In the genomic region with DNA sequence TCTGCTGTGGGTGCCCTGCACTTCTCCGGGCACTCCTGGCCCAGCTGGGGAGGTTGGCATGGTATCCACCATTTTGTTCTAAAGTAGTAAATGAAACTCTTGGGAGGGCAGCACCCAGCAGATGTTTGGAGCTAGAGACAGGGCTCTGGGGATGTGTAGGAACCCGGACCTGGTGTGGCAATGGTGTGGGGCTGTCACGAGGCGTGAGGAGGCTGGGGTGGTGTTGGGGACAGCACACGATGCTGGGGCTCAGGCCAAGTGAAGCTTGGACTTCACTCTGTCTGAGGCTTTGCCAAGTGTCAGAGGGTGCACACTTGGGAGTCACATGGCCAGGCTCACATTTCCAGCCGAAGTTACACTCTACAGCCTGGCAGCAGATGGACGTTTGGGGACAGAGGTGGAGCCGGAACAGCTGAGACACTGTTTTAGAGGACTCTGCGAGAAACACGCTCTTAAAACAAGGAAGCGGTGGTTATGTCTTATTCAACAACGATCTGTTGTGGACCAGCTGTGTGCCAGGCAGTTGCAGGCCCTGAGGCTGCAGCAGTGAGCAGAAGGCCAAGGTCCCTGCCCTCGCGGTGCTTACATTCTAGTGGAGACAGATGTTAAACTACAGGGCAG, we compare ENCODE assay signal across 11 cellular contexts.
DNase-seq lines count a peak whose midpoint lies in the region; ATAC-seq, FAIRE-seq and TF ChIP-seq lines count a peak whose summit lies in the region.
"Had no signal": no experiment of that assay in that cellular context is flagged by ENCODE, and none has a peak within 500 bp of the region (broad histone marks: within the 10 kb centered on the region; RNA-seq: fewer than 3 reads in every experiment).

No MANE protein-coding gene starts in this region.

- TF ChIP-seq EP300 in K562 (IDR thresholded peaks at IDR 0.05; ENCODE audit: low read length), result no peak
- no peak for TF ChIP-seq EP300 in sigmoid colon (IDR thresholded peaks at IDR 0.05)

- H3K9me3 Mint-ChIP-seq in activated CD4-positive, alpha-beta T cell treated with anti-CD3 and anti-CD28 coated beads for 36 hours (ENCODE audit: low read depth), result no peaks in the 10 kb centered on the region
- H3K9me3 Mint-ChIP-seq: CD8-positive, alpha-beta T cell had no signal

- H4K20me1 ChIP-seq in K562 (replicated peaks; ENCODE audit: control insufficient read depth, insufficient read depth, low read length), result peaks cover 3% of the 10 kb centered on the region; the same call in 1 of the 2 replicates

- WGBS in K562 (ENCODE audit: insufficient coverage, low coverage, missing lambda C conversion rate), result 92% methylated on average over 14 of the region's 14 CpGs
- 18 to 64% methylated on average over 14 of the region's 14 CpGs for WGBS in sigmoid colon, 2 donors

- H3K36me3 Mint-ChIP-seq in activated CD4-positive, alpha-beta T cell treated with anti-CD3 and anti-CD28 coated beads for 36 hours (ENCODE audit: low read depth), result no peaks in the 10 kb centered on the region

- H3K9me3 ChIP-seq in K562 (replicated peaks; ENCODE audit: control insufficient read depth, insufficient read depth, low read depth, low read length) (no peaks in the 10 kb centered on the region), kidney (ENCODE audit: control insufficient read depth in 1 of 2, low read length in 2 of 2) (no peaks in the 10 kb centered on the region), sigmoid colon (no peaks in the 10 kb centered on the region)
- H3K9me3 ChIP-seq: neutrophil had no signal

- no peak overlapping the region for H3K27ac Mint-ChIP-seq in activated CD4-positive, alpha-beta T cell treated with anti-CD3 and anti-CD28 coated beads for 36 hours
- H3K27ac Mint-ChIP-seq: CD8-positive, alpha-beta T cell had no signal

- peaks cover 2 to 7% of the 10 kb centered on the region in 2 experiments; a peak in 4 of 5 replicates for H3K4me1 ChIP-seq in K562 (replicated peaks in 1 of 2; ENCODE audit: control insufficient read depth in 2 of 2, insufficient read depth in 2 of 2, low read length in 2 of 2)
- H3K4me1 ChIP-seq in kidney (ENCODE audit: control insufficient read depth in 1 of 2, insufficient read depth in 1 of 2, low read depth in 1 of 2, low read length in 2 of 2), result peaks cover 22 to 27% of the 10 kb centered on the region in 2 donors
- H3K4me1 ChIP-seq in sigmoid colon, result peaks cover 0 to 70% (median 55%) of the 10 kb centered on the region in 4 donors

- no peak for ATAC-seq in K562
- ATAC-seq in activated CD4-positive, alpha-beta T cell treated with anti-CD3 and anti-CD28 coated beads for 36 hours, result no peak
- no peak for ATAC-seq in HG03139 (IDR thresholded peaks at IDR 0.05; ENCODE audit: unreplicated experiment)
- ATAC-seq: CD8-positive, alpha-beta T cell had no signal

- peak; percentile 11 for DNase-seq in GM13976 (ENCODE audit: low spot score)
- no peak for DNase-seq in K562 (ENCODE audit: extremely low read depth in 1 of 4, low spot score in 3 of 4)
- DNase-seq in kidney, result peak; percentile 85
- peak; percentile 66 for DNase-seq in sigmoid colon
- DNase-seq in activated CD4-positive, alpha-beta T cell treated with anti-CD3 and anti-CD28 coated beads for 36 hours, result no peak
- DNase-seq in SW 1271 (lab: John Stamatoyannopoulos, UW), result no peak
- no peak for DNase-seq in activated CD8-positive, alpha-beta memory T cell treated with anti-CD3 and anti-CD28 coated beads, Interleukin-2, amount 50 U/mL, for 48 hours
- DNase-seq: activated CD4-positive, alpha-beta T cell treated with anti-CD3 and anti-CD28 coated beads, Interleukin-2, amount 50 U/mL, for 1 hour; CD8-positive, alpha-beta T cell had no signal

- H3K36me3 ChIP-seq in K562 (ENCODE audit: control insufficient read depth, insufficient read depth, low read length) (peaks cover 3% of the 10 kb centered on the region; the same call in 2 of the 3 replicates), kidney (ENCODE audit: control insufficient read depth in 1 of 2, insufficient read depth in 2 of 2, low read length in 2 of 2) (no peaks in the 10 kb centered on the region), sigmoid colon (no peaks in the 10 kb centered on the region)

- H3K79me2 ChIP-seq in K562 (ENCODE audit: control insufficient read depth, insufficient read depth, low read length), result peaks cover 50% of the 10 kb centered on the region

- no peak overlapping the region for H3K4me3 Mint-ChIP-seq in activated CD4-positive, alpha-beta T cell treated with anti-CD3 and anti-CD28 coated beads for 36 hours
- H3K4me3 Mint-ChIP-seq: CD8-positive, alpha-beta T cell had no signal

- H3K4me3 ChIP-seq in K562 (no peak overlapping the region), kidney (ENCODE audit: low read length in 2 of 2) (peak overlapping the region in 1 of 2 donors; percentile 24), sigmoid colon (peak overlapping the region in 2 of 4 donors; percentile 27 to 35)

- no peak for TF ChIP-seq CTCF in GM13976 (IDR thresholded peaks at IDR 0.05; ENCODE audit: borderline replicate concordance, control extremely low read depth, extremely low read depth, insufficient read depth, missing control alignments)
- TF ChIP-seq CTCF in K562 (IDR thresholded peaks at IDR 0.05 in 2 of 3, conservative IDR thresholded peaks at IDR 0.05 in 1 of 3; ENCODE audit: insufficient read depth in 2 of 3, low read depth in 1 of 3, low read length in 3 of 3), result no peak
- TF ChIP-seq CTCF in kidney (IDR thresholded peaks at IDR 0.05; ENCODE audit: borderline replicate concordance, extremely low read depth, insufficient read depth), result no peak
- no peak for TF ChIP-seq CTCF in sigmoid colon (IDR thresholded peaks at IDR 0.05)

- BruUV-seq in K562 (replicated peaks; lab: Mats Ljungman, UMichigan), result no TSS peak

- no peak for TF ChIP-seq RAD21 in K562 (CRISPR knock-in tag; conservative IDR thresholded peaks at IDR 0.05 in 1 of 2, IDR thresholded peaks at IDR 0.05 in 1 of 2)

- in situ Hi-C loops in GM13976 (cut with MboI; ENCODE audit: low sequenced_read_pairs, unreplicated experiment), result no loop called here
- in situ Hi-C loops in K562 (cut with MboI), result no loop called here

- H3K27me3 ChIP-seq in K562 (ENCODE audit: control insufficient read depth in 2 of 2, insufficient read depth in 2 of 2, low read length in 2 of 2), result no peaks in the 10 kb centered on the region
- H3K27me3 ChIP-seq in sigmoid colon, result no peaks in the 10 kb centered on the region
- H3K27me3 ChIP-seq: neutrophil had no signal

- POLR2A ChIA-PET in K562 (lab: Yijun Ruan, JAX), result interaction anchor here (0.5 to 1.9 kb wide), 2 partner anchors 11 to 235 kb away, joined by 3 to 6 read pairs; no protein-coding TSS in a partner anchor
- POLR2A ChIA-PET in activated CD4-positive, alpha-beta T cell treated with anti-CD3 and anti-CD28 coated beads for 36 hours (lab: Charles Lee), result interaction anchor here (0.6 kb wide), 1 partner anchor 56 kb away, joined by 3 read pairs; no protein-coding TSS in a partner anchor

- FAIRE-seq in K562 (lab: Jason Lieb, UNC), result no peak
- FAIRE-seq in kidney (lab: Jason Lieb, UNC), result no peak

- H2AFZ ChIP-seq in K562 (ENCODE audit: low read depth, low read length), result no peak overlapping the region

- intact Hi-C loops in K562 (cut with micrococcal nuclease), result no loop called here
- intact Hi-C loops in kidney (cut with DNase I), result no loop called here
- intact Hi-C loops in sigmoid colon (cut with DNase I), result no loop called here
- intact Hi-C loops in activated CD4-positive, alpha-beta T cell treated with anti-CD3 and anti-CD28 coated beads for 36 hours (cut with DNase I, micrococcal nuclease), result no loop called here

- H3K9me1 ChIP-seq in K562 (ENCODE audit: control insufficient read depth, insufficient read depth, low read length), result no peaks in the 10 kb centered on the region

- no peaks in the 10 kb centered on the region for H3K27me3 Mint-ChIP-seq in activated CD4-positive, alpha-beta T cell treated with anti-CD3 and anti-CD28 coated beads for 36 hours

- peaks cover 11% of the 10 kb centered on the region for H3K4me1 Mint-ChIP-seq in activated CD4-positive, alpha-beta T cell treated with anti-CD3 and anti-CD28 coated beads for 36 hours

- H3K9ac ChIP-seq in K562 (ENCODE audit: insufficient read depth in 1 of 2, low read depth in 2 of 2, low read length in 2 of 2) (no peak overlapping the region), kidney (ENCODE audit: low read length in 2 of 2) (peak overlapping the region in 1 of 2 donors; percentile 29)

- CTCF ChIA-PET in K562 (lab: Yijun Ruan, JAX; ENCODE audit: low intra/inter-chr PET ratio), result no interaction called here
- CTCF ChIA-PET in activated CD4-positive, alpha-beta T cell treated with anti-CD3 and anti-CD28 coated beads for 36 hours (lab: Charles Lee), result no interaction called here

- H3K27ac ChIP-seq in K562 (ENCODE audit: extremely low read depth, low read depth, low read length) (no peak overlapping the region), kidney (ENCODE audit: low read depth in 2 of 2, low read length in 2 of 2) (peak overlapping the region; percentile 74 to 88), sigmoid colon (peak overlapping the region; percentile 82 to 93 (median 84))
- H3K27ac ChIP-seq: neutrophil had no signal

- H3K4me2 ChIP-seq in K562 (ENCODE audit: insufficient read depth, low read length), result no peak overlapping the region

- TF ChIP-seq POLR2A in K562 (conservative IDR thresholded peaks at IDR 0.05) (no peak), sigmoid colon (IDR thresholded peaks at IDR 0.05) (no peak)

TF ChIP-seq in K562, 482 proteins besides CTCF, POLR2A, EP300 and RAD21:
- TF ChIP-seq ZFP36 (IDR thresholded peaks at IDR 0.05; ENCODE audit: low read depth, low read length, partially characterized antibody) (no peak), ZNF316 (IDR thresholded peaks at IDR 0.05) (peak; percentile 32), ZNF717 (CRISPR knock-in tag; IDR thresholded peaks at IDR 0.05) (no peak)
- TF ChIP-seq, protein P1, sequence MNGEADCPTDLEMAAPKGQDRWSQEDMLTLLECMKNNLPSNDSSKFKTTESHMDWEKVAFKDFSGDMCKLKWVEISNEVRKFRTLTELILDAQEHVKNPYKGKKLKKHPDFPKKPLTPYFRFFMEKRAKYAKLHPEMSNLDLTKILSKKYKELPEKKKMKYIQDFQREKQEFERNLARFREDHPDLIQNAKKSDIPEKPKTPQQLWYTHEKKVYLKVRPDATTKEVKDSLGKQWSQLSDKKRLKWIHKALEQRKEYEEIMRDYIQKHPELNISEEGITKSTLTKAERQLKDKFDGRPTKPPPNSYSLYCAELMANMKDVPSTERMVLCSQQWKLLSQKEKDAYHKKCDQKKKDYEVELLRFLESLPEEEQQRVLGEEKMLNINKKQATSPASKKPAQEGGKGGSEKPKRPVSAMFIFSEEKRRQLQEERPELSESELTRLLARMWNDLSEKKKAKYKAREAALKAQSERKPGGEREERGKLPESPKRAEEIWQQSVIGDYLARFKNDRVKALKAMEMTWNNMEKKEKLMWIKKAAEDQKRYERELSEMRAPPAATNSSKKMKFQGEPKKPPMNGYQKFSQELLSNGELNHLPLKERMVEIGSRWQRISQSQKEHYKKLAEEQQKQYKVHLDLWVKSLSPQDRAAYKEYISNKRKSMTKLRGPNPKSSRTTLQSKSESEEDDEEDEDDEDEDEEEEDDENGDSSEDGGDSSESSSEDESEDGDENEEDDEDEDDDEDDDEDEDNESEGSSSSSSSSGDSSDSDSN (IDR thresholded peaks at IDR 0.05; ENCODE audit: borderline replicate concordance in 1 of 2, low read depth in 2 of 2, low read length in 2 of 2), result no peak

Comparison
In these comparisons a context has a peak if more than half of its experiments do, and no peak if none do; other contexts are left out.
1. DNase-seq: peak in GM13976 (single experiment), kidney (single experiment) and sigmoid colon (single experiment); none in K562 (0 of 4), activated CD4-positive, alpha-beta T cell treated with anti-CD3 and anti-CD28 coated beads for 36 hours (single experiment), SW 1271 (0 of 2) and activated CD8-positive, alpha-beta memory T cell treated with anti-CD3 and anti-CD28 coated beads, Interleukin-2, amount 50 U/mL, for 48 hours (single experiment).